In the genomic region with DNA sequence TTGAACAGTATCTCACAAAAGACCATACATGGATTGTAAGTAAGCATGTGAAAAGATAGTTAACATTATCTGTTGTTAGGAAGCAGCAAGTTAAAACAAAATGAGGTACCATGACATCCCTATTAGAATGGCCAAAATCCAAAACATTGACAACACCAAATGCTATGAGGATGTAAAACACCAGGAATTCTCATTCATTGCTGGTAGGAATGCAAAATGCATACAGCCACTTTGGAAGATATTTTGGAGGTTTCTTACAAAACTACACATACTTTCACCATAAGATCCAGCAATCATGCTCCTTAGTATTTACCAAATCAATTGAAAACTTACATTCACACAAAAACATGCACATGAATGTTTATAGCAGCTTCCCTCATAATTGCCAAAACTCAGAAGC, we compare ENCODE assay signal across 28 cellular contexts. TPM values are rescaled to one million over a fixed set of nuclear protein-coding genes. Genes with fewer than 3 reads are reported as not detected.
"Had no signal": no experiment of that assay in that cellular context is flagged by ENCODE, and none has a peak within 500 bp of the region (broad histone marks: within the 10 kb centered on the region; RNA-seq: fewer than 3 reads in every experiment).

No MANE protein-coding gene starts in this region.

- H3K4me3 Mint-ChIP-seq: activated CD4-positive, alpha-beta memory T cell treated with anti-CD3 and anti-CD28 coated beads, Interleukin-2, amount 10 ng/mL, durations not matched to agents 7 days and 5 days; activated CD4-positive, alpha-beta T cell treated with anti-CD3 and anti-CD28 coated beads for 36 hours; activated naive CD4-positive, alpha-beta T cell treated with anti-CD3 and anti-CD28 coated beads, Interleukin-2, amount 10 ng/mL, durations not matched to agents 7 days and 5 days; activated naive CD8-positive, alpha-beta T cell treated with anti-CD3 and anti-CD28 coated beads for 36 hours; activated T-helper 17 cell treated with anti-CD3 and anti-CD28 coated beads, Interleukin-2, amount 50 U/mL, for 72 hours had no signal

- H3K27me3 Mint-ChIP-seq: activated CD4-positive, alpha-beta memory T cell treated with anti-CD3 and anti-CD28 coated beads, Interleukin-2, amount 10 ng/mL, durations not matched to agents 7 days and 5 days; activated CD4-positive, alpha-beta T cell treated with anti-CD3 and anti-CD28 coated beads for 36 hours; activated naive CD4-positive, alpha-beta T cell treated with anti-CD3 and anti-CD28 coated beads, Interleukin-2, amount 10 ng/mL, durations not matched to agents 7 days and 5 days; activated naive CD8-positive, alpha-beta T cell treated with anti-CD3 and anti-CD28 coated beads for 36 hours; activated T-helper 17 cell treated with anti-CD3 and anti-CD28 coated beads, Interleukin-2, amount 50 U/mL, for 72 hours had no signal

- H3K27ac Mint-ChIP-seq: activated CD4-positive, alpha-beta memory T cell treated with anti-CD3 and anti-CD28 coated beads, Interleukin-2, amount 10 ng/mL, durations not matched to agents 7 days and 5 days; activated CD4-positive, alpha-beta T cell treated with anti-CD3 and anti-CD28 coated beads for 36 hours; activated naive CD4-positive, alpha-beta T cell treated with anti-CD3 and anti-CD28 coated beads, Interleukin-2, amount 10 ng/mL, durations not matched to agents 7 days and 5 days; activated naive CD8-positive, alpha-beta T cell treated with anti-CD3 and anti-CD28 coated beads for 36 hours; activated T-helper 17 cell treated with anti-CD3 and anti-CD28 coated beads, Interleukin-2, amount 50 U/mL, for 72 hours had no signal

- ATAC-seq: activated CD4-positive, alpha-beta T cell treated with anti-CD3 and anti-CD28 coated beads for 36 hours; activated T-helper 17 cell treated with anti-CD3 and anti-CD28 coated beads, Interleukin-2, amount 50 U/mL, for 72 hours had no signal

- DNase-seq: activated CD4-positive, alpha-beta memory T cell treated with anti-CD3 and anti-CD28 coated beads, Interleukin-2, amount 10 ng/mL, durations not matched to agents 7 days and 5 days; activated CD4-positive, alpha-beta T cell treated with anti-CD3 and anti-CD28 coated beads for 36 hours; activated CD4-positive, alpha-beta T cell treated with anti-CD3 and anti-CD28 coated beads, Interleukin-2, amount 50 U/mL, for 1 hour; activated gamma-delta T cell; activated naive CD4-positive, alpha-beta T cell treated with anti-CD3 and anti-CD28 coated beads, Interleukin-2, amount 10 ng/mL, durations not matched to agents 7 days and 5 days; activated naive CD8-positive, alpha-beta T cell treated with anti-CD3 and anti-CD28 coated beads for 36 hours; activated T-cell treated with anti-CD3 and anti-CD28 coated beads for 4 hours; activated T-cell treated with anti-CD3 and anti-CD28 coated beads, Interleukin-2, amount 50 U/mL, for 48 hours; adrenal gland; anterior cingulate cortex; caudate nucleus; KG1; NCI-H1092; NCI-H1417; NCI-H1930; NCI-H2171; NCI-H345; NCI-H510A; NCI-H526 treated with DMSO at 0.1 percent for 48 hours; NCI-H82; T-helper 1 cell had no signal

- H3K4me3 ChIP-seq: adrenal gland, breast epithelium, SK-N-MC had no signal

RNA-seq across cellular contexts. Expression of a gene that starts 30.9 kb away (rescaled TPM):
- total RNA-seq: LHCN-M2, M059J, OCI-LY7, RPMI7951 had no signal

RNA-seq across cellular contexts. Expression of a gene that starts 38.1 kb away (rescaled TPM):
- total RNA-seq: LHCN-M2, M059J, OCI-LY7, RPMI7951 had no signal
